ENCODE assay signal across 1 cellular context in the genomic region with DNA sequence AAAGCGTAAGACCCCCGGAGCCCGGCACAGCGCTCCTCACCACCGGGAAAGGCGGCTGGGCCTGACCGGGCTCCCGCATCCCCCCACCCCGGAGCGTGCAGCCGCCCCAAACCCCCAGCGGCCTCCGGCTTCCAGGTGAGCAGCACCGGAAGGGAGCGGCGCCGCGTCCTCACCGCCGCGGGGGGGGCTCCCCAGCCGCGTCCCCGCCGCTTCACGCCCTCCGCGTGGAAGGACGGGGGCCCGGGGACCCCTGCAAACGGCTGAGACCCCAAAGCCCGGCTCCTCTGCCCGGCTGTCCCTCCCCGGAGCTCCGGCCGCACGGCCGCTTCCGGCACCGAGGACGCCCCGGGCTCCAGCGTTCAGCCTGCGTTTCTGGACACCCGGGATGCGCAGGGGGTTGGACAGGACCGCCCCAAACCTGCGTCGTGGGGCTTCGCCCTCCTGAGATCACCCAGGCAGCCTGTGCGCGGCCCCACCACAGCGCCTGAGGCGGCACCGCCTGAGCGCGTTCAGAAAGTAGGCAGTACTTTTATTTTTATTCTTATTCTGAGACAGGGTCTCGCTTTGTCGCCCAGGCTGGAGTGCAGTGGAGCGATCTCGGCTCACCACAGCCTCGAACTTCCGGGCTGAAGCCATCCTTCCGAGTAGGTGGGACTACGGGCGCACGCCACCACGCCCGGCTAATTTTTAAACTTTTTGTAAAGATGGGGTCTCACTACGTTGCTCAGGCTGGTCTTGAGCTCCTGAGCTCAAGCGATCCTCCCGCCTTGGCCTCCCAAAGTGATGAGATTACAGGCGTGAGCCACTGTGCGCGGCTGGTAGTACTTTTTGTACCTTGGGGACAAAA.
TF ChIP-seq lines count a peak whose summit lies in the region.

No MANE protein-coding gene starts in this region.

TF ChIP-seq in K562, 482 proteins besides CTCF, POLR2A, EP300 and RAD21 (continued from another document and continues in another):
- TF ChIP-seq, protein P1, sequence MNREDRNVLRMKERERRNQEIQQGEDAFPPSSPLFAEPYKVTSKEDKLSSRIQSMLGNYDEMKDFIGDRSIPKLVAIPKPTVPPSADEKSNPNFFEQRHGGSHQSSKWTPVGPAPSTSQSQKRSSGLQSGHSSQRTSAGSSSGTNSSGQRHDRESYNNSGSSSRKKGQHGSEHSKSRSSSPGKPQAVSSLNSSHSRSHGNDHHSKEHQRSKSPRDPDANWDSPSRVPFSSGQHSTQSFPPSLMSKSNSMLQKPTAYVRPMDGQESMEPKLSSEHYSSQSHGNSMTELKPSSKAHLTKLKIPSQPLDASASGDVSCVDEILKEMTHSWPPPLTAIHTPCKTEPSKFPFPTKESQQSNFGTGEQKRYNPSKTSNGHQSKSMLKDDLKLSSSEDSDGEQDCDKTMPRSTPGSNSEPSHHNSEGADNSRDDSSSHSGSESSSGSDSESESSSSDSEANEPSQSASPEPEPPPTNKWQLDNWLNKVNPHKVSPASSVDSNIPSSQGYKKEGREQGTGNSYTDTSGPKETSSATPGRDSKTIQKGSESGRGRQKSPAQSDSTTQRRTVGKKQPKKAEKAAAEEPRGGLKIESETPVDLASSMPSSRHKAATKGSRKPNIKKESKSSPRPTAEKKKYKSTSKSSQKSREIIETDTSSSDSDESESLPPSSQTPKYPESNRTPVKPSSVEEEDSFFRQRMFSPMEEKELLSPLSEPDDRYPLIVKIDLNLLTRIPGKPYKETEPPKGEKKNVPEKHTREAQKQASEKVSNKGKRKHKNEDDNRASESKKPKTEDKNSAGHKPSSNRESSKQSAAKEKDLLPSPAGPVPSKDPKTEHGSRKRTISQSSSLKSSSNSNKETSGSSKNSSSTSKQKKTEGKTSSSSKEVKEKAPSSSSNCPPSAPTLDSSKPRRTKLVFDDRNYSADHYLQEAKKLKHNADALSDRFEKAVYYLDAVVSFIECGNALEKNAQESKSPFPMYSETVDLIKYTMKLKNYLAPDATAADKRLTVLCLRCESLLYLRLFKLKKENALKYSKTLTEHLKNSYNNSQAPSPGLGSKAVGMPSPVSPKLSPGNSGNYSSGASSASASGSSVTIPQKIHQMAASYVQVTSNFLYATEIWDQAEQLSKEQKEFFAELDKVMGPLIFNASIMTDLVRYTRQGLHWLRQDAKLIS (CRISPR knock-in tag; IDR thresholded peaks at IDR 0.05): 0 out of 2 replicates have a peak, but pooled peaks have one; percentile 52
- TF ChIP-seq, protein P2, sequence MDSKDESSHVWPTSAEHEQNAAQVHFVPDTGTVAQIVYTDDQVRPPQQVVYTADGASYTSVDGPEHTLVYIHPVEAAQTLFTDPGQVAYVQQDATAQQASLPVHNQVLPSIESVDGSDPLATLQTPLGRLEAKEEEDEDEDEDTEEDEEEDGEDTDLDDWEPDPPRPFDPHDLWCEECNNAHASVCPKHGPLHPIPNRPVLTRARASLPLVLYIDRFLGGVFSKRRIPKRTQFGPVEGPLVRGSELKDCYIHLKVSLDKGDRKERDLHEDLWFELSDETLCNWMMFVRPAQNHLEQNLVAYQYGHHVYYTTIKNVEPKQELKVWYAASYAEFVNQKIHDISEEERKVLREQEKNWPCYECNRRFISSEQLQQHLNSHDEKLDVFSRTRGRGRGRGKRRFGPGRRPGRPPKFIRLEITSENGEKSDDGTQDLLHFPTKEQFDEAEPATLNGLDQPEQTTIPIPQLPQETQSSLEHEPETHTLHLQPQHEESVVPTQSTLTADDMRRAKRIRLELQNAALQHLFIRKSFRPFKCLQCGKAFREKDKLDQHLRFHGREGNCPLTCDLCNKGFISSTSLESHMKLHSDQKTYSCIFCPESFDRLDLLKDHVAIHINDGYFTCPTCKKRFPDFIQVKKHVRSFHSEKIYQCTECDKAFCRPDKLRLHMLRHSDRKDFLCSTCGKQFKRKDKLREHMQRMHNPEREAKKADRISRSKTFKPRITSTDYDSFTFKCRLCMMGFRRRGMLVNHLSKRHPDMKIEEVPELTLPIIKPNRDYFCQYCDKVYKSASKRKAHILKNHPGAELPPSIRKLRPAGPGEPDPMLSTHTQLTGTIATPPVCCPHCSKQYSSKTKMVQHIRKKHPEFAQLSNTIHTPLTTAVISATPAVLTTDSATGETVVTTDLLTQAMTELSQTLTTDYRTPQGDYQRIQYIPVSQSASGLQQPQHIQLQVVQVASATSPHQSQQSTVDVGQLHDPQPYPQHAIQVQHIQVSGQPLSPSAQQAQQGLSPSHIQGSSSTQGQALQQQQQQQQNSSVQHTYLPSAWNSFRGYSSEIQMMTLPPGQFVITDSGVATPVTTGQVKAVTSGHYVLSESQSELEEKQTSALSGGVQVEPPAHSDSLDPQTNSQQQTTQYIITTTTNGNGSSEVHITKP (IDR thresholded peaks at IDR 0.05; ENCODE audit: partially characterized antibody): peak; percentile 71
- TF ChIP-seq, protein P3, sequence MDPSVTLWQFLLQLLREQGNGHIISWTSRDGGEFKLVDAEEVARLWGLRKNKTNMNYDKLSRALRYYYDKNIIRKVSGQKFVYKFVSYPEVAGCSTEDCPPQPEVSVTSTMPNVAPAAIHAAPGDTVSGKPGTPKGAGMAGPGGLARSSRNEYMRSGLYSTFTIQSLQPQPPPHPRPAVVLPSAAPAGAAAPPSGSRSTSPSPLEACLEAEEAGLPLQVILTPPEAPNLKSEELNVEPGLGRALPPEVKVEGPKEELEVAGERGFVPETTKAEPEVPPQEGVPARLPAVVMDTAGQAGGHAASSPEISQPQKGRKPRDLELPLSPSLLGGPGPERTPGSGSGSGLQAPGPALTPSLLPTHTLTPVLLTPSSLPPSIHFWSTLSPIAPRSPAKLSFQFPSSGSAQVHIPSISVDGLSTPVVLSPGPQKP (CRISPR knock-in tag; IDR thresholded peaks at IDR 0.05): no peak
- TF ChIP-seq ZNF644 (tag; IDR thresholded peaks at IDR 0.05; ENCODE audit: low read depth) (no peak), NRF1 (conservative IDR thresholded peaks at IDR 0.05 in 1 of 2, IDR thresholded peaks at IDR 0.05 in 1 of 2) (peak; percentile 88 to 89), BRCA1 (IDR thresholded peaks at IDR 0.05) (no peak), BRCA1 (CRISPR knock-in tag; IDR thresholded peaks at IDR 0.05) (no peak), NFIC (IDR thresholded peaks at IDR 0.05) (0 out of 2 replicates have a peak, but pooled peaks have one; percentile 14), HNRNPL (IDR thresholded peaks at IDR 0.05; ENCODE audit: low read depth, low read length) (peak; percentile 38; the same call in 1 of the 2 replicates), SMARCC2 (IDR thresholded peaks at IDR 0.05; ENCODE audit: low read depth) (no peak), EP400 (IDR thresholded peaks at IDR 0.05) (peak; percentile 57), GABPA (tag; conservative IDR thresholded peaks at IDR 0.05; ENCODE audit: low read depth) (peak; percentile 80), POLR2H (tag; IDR thresholded peaks at IDR 0.05; ENCODE audit: low read depth) (peak; percentile 80), ZNF589 (CRISPR knock-in tag; IDR thresholded peaks at IDR 0.05; ENCODE audit: low read depth) (peak; percentile 67; the same call in 1 of the 2 replicates), TBP (optimal IDR thresholded peaks at IDR 0.05; ENCODE audit: low read depth, low read length) (peak; percentile 41), RBFOX2 (IDR thresholded peaks at IDR 0.05; ENCODE audit: low read depth, low read length) (peak; percentile 92), ELF1 (tag; IDR thresholded peaks at IDR 0.05) (peak; percentile 15; the same call in 1 of the 2 replicates), SAFB (IDR thresholded peaks at IDR 0.05; ENCODE audit: borderline replicate concordance, low read depth, low read length) (0 out of 2 replicates have a peak, but pooled peaks have one; percentile 41), ZBED1 (IDR thresholded peaks at IDR 0.05) (no peak), ATF1 (CRISPR knock-in tag; IDR thresholded peaks at IDR 0.05) (no peak), ATF1 (tag; IDR thresholded peaks at IDR 0.05) (peak; percentile 48; the same call in 1 of the 2 replicates), NCOA2 (IDR thresholded peaks at IDR 0.05; ENCODE audit: partially characterized antibody in 2 of 2) (no peak), ZNF12 (CRISPR knock-in tag; IDR thresholded peaks at IDR 0.05) (0 out of 2 replicates have a peak, but pooled peaks have one; percentile 46), HNRNPK (IDR thresholded peaks at IDR 0.05; ENCODE audit: low read depth, low read length, poor library complexity, severe bottlenecking) (no peak)
- TF ChIP-seq, protein P4, sequence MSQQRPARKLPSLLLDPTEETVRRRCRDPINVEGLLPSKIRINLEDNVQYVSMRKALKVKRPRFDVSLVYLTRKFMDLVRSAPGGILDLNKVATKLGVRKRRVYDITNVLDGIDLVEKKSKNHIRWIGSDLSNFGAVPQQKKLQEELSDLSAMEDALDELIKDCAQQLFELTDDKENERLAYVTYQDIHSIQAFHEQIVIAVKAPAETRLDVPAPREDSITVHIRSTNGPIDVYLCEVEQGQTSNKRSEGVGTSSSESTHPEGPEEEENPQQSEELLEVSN (IDR thresholded peaks at IDR 0.05; ENCODE audit: borderline replicate concordance in 1 of 2, extremely low read depth in 1 of 2, insufficient read depth in 1 of 2, insufficient read length in 1 of 2, low read depth in 1 of 2, low read length in 1 of 2, poor library complexity in 1 of 2, severe bottlenecking in 1 of 2): peak in 1 of 2 experiments; percentile 52
- TF ChIP-seq, protein P5, sequence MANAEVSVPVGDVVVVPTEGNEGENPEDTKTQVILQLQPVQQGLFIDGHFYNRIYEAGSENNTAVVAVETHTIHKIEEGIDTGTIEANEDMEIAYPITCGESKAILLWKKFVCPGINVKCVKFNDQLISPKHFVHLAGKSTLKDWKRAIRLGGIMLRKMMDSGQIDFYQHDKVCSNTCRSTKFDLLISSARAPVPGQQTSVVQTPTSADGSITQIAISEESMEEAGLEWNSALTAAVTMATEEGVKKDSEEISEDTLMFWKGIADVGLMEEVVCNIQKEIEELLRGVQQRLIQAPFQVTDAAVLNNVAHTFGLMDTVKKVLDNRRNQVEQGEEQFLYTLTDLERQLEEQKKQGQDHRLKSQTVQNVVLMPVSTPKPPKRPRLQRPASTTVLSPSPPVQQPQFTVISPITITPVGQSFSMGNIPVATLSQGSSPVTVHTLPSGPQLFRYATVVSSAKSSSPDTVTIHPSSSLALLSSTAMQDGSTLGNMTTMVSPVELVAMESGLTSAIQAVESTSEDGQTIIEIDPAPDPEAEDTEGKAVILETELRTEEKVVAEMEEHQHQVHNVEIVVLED (CRISPR knock-in tag; IDR thresholded peaks at IDR 0.05): peak; percentile 20; the same call in 1 of the 2 replicates
- TF ChIP-seq, protein P6, sequence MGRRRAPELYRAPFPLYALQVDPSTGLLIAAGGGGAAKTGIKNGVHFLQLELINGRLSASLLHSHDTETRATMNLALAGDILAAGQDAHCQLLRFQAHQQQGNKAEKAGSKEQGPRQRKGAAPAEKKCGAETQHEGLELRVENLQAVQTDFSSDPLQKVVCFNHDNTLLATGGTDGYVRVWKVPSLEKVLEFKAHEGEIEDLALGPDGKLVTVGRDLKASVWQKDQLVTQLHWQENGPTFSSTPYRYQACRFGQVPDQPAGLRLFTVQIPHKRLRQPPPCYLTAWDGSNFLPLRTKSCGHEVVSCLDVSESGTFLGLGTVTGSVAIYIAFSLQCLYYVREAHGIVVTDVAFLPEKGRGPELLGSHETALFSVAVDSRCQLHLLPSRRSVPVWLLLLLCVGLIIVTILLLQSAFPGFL (CRISPR knock-in tag; IDR thresholded peaks at IDR 0.05): 0 out of 2 replicates have a peak, but pooled peaks have one; percentile 47
- TF ChIP-seq, protein P7, sequence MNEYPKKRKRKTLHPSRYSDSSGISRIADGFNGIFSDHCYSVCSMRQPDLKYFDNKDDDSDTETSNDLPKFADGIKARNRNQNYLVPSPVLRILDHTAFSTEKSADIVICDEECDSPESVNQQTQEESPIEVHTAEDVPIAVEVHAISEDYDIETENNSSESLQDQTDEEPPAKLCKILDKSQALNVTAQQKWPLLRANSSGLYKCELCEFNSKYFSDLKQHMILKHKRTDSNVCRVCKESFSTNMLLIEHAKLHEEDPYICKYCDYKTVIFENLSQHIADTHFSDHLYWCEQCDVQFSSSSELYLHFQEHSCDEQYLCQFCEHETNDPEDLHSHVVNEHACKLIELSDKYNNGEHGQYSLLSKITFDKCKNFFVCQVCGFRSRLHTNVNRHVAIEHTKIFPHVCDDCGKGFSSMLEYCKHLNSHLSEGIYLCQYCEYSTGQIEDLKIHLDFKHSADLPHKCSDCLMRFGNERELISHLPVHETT (CRISPR knock-in tag; conservative IDR thresholded peaks at IDR 0.05 in 1 of 2, IDR thresholded peaks at IDR 0.05 in 1 of 2): peak in 1 of 2 experiments; percentile 41; a peak in 1 of 4 replicates
- TF ChIP-seq, protein P8, sequence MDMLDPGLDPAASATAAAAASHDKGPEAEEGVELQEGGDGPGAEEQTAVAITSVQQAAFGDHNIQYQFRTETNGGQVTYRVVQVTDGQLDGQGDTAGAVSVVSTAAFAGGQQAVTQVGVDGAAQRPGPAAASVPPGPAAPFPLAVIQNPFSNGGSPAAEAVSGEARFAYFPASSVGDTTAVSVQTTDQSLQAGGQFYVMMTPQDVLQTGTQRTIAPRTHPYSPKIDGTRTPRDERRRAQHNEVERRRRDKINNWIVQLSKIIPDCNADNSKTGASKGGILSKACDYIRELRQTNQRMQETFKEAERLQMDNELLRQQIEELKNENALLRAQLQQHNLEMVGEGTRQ (CRISPR knock-in tag; IDR thresholded peaks at IDR 0.05): no peak
- TF ChIP-seq, protein P9, sequence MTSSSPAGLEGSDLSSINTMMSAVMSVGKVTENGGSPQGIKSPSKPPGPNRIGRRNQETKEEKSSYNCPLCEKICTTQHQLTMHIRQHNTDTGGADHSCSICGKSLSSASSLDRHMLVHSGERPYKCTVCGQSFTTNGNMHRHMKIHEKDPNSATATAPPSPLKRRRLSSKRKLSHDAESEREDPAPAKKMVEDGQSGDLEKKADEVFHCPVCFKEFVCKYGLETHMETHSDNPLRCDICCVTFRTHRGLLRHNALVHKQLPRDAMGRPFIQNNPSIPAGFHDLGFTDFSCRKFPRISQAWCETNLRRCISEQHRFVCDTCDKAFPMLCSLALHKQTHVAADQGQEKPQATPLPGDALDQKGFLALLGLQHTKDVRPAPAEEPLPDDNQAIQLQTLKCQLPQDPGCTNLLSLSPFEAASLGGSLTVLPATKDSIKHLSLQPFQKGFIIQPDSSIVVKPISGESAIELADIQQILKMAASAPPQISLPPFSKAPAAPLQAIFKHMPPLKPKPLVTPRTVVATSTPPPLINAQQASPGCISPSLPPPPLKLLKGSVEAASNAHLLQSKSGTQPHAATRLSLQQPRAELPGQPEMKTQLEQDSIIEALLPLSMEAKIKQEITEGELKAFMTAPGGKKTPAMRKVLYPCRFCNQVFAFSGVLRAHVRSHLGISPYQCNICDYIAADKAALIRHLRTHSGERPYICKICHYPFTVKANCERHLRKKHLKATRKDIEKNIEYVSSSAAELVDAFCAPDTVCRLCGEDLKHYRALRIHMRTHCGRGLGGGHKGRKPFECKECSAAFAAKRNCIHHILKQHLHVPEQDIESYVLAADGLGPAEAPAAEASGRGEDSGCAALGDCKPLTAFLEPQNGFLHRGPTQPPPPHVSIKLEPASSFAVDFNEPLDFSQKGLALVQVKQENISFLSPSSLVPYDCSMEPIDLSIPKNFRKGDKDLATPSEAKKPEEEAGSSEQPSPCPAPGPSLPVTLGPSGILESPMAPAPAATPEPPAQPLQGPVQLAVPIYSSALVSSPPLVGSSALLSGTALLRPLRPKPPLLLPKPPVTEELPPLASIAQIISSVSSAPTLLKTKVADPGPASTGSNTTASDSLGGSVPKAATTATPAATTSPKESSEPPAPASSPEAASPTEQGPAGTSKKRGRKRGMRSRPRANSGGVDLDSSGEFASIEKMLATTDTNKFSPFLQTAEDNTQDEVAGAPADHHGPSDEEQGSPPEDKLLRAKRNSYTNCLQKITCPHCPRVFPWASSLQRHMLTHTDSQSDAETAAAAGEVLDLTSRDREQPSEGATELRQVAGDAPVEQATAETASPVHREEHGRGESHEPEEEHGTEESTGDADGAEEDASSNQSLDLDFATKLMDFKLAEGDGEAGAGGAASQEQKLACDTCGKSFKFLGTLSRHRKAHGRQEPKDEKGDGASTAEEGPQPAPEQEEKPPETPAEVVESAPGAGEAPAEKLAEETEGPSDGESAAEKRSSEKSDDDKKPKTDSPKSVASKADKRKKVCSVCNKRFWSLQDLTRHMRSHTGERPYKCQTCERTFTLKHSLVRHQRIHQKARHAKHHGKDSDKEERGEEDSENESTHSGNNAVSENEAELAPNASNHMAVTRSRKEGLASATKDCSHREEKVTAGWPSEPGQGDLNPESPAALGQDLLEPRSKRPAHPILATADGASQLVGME (CRISPR knock-in tag; IDR thresholded peaks at IDR 0.05): no peak
